In genomic region chr6:149733321-149733720, GRCh38 we compare ENCODE assay signal across 3 cellular contexts.
"Had no signal": no experiment of that assay in that cellular context is flagged by ENCODE, and none has a peak within 500 bp of the region (broad histone marks: within the 10 kb centered on the region; RNA-seq: fewer than 3 reads in every experiment).

No MANE protein-coding gene starts in this region.

- ATAC-seq: GM12878 had no signal

- H3K4me3 ChIP-seq: GM12878 had no signal

- DNase-seq: GDM1, GF-D8 had no signal
